Comparison of ENCODE assay signal across 1 cellular context in the genomic region with DNA sequence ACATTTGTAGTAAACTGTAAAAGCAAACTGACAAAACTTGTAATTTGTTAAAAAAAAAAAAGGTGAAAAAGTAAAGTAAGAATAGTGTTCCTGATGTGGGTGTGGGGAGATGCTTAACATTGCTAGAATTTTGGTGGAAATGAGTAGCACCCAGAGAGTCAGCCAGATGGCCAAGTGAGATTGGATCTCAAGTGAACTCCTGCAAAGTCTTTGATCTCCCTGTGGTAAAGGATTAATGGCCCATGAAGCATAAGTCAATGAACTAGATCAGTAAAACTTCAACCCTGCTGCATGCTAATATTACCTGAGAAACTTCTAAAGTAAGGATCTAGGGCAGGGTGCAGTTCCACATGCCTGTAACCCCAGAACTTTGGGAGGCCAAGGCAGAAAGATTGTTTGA.
TF ChIP-seq lines count a peak whose summit lies in the region.

No MANE protein-coding gene starts in this region.

TF ChIP-seq in GM23338, 12 proteins besides CTCF, POLR2A, EP300 and RAD21:
- TF ChIP-seq ZNF462 (CRISPR knock-in tag; IDR thresholded peaks at IDR 0.05) = no peak
